In the genomic region with DNA sequence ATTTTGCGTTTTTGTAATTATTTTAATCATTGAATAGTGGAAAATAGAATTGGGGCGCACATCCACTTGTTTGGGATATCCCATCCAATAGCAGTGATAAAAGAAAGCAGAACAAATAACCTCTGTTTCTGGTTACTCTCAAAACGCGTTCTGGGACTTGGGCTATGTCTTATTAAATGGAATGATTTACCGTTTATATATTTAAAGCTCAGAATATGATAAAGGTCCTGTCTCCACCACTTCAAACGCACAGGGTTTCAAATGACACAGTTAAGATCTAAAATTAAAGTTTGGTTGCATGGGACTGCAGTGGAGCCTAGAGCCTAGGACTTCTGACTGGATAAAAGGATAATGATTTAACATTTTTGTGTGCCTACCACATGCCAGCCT, we compare ENCODE assay signal across 8 cellular contexts. TPM values are rescaled to one million over a fixed set of nuclear protein-coding genes. Genes with fewer than 3 reads are reported as not detected.
DNase-seq lines count a peak whose midpoint lies in the region; ATAC-seq, FAIRE-seq and TF ChIP-seq lines count a peak whose summit lies in the region.

No MANE protein-coding gene starts in this region.

- H3K4me3 Mint-ChIP-seq in mesothelial cell of epicardium: peak overlapping the region; percentile 93

- H3K4me3 ChIP-seq in heart left ventricle (peak overlapping the region in 8 of 12 donors; percentile 89 to 96 (median 92)), GM12878 (peak overlapping the region; percentile 73), upper lobe of left lung (peak overlapping the region in 2 of 4 donors; percentile 88 to 90)

- peaks cover 49% of the 10 kb centered on the region for H3K4me1 Mint-ChIP-seq in mesothelial cell of epicardium

- H3K36me3 ChIP-seq in heart left ventricle (peaks cover 6 to 19% (median 18%) of the 10 kb centered on the region in 9 donors), GM12878 (ENCODE audit: control insufficient read depth in 2 of 2, insufficient read depth in 2 of 2, low read length in 1 of 2) (peaks cover 8 to 15% of the 10 kb centered on the region in 2 experiments), upper lobe of left lung (peaks cover 12 to 20% (median 17%) of the 10 kb centered on the region in 4 donors)

- no peak for DNase-seq in heart left ventricle
- no peak for DNase-seq in left cardiac atrium
- DNase-seq in GM12878 (ENCODE audit: low read depth, low spot score): no peak
- no peak for DNase-seq in mesothelial cell of epicardium (ENCODE audit: low spot score in 2 of 2, unreplicated experiment in 2 of 2)
- DNase-seq in upper lobe of left lung: no peak
- DNase-seq in GDM1 (lab: John Stamatoyannopoulos, UW): no peak
- no peak for DNase-seq in RKO (ENCODE audit: low spot score)
- DNase-seq in hepatic stellate cell (ENCODE audit: low spot score): no peak

- H3K27ac ChIP-seq in heart left ventricle: peak overlapping the region; percentile 96 to 100 (median 99)
- peak overlapping the region; percentile 100 for H3K27ac ChIP-seq in GM12878 (ENCODE audit: control insufficient read depth, insufficient read depth)
- peak overlapping the region; percentile 100 for H3K27ac ChIP-seq in upper lobe of left lung

- intact Hi-C loops in heart left ventricle (cut with DNase I): loop anchor here in 2 of 10 donors (5.0 kb wide), 1 partner anchor 38 kb away; no protein-coding TSS in a partner anchor
- intact Hi-C loops in left cardiac atrium (cut with DNase I): no loop called here
- intact Hi-C loops in GM12878 (cut with micrococcal nuclease; ENCODE audit: unreplicated experiment): loop anchor here (5.0 to 10.0 kb wide), 2 partner anchors 341 to 1772 kb away; a partner anchor contains a TSS

- H3K9me3 ChIP-seq in heart left ventricle (no peaks in the 10 kb centered on the region), GM12878 (replicated peaks; ENCODE audit: control insufficient read depth, insufficient read depth, low read length) (no peaks in the 10 kb centered on the region; the same call in 2 of the 3 replicates), upper lobe of left lung (no peaks in the 10 kb centered on the region)

- no peak overlapping the region for H2AFZ ChIP-seq in GM12878 (ENCODE audit: control insufficient read depth, low read depth, low read length)

- 17 to 24% (median 22%) methylated on average over 6 of the region's 6 CpGs for WGBS in heart left ventricle, 4 donors
- 20% methylated on average over 6 of the region's 6 CpGs for WGBS in GM12878 (ENCODE audit: insufficient coverage, insufficient replicate concordance, low lambda C conversion rate, missing lambda C conversion rate)
- WGBS in upper lobe of left lung, 2 donors: 50 to 51% methylated on average over 6 of the region's 6 CpGs

- TF ChIP-seq POLR2A in heart left ventricle (IDR thresholded peaks at IDR 0.05): no peak
- TF ChIP-seq POLR2A in GM12878 (IDR thresholded peaks at IDR 0.05; ENCODE audit: low read depth, low read length): no peak
- no peak for TF ChIP-seq POLR2A in upper lobe of left lung (IDR thresholded peaks at IDR 0.05)

- H4K20me1 ChIP-seq in GM12878 (ENCODE audit: control insufficient read depth, insufficient read depth): peaks cover 12% of the 10 kb centered on the region; the same call in 1 of the 2 replicates

- H3K4me1 ChIP-seq in heart left ventricle (peaks cover 0 to 62% (median 31%) of the 10 kb centered on the region in 12 donors), GM12878 (ENCODE audit: control insufficient read depth, insufficient read depth, low read length) (peaks cover 22% of the 10 kb centered on the region), upper lobe of left lung (peaks cover 35 to 49% (median 41%) of the 10 kb centered on the region in 4 donors)

- H3K79me2 ChIP-seq in GM12878 (ENCODE audit: control insufficient read depth, insufficient read depth, low read length): peaks cover 65% of the 10 kb centered on the region

- RAD21 ChIA-PET in GM12878 (lab: Charles Lee; ENCODE audit: unreplicated experiment): interaction anchor here (1.0 to 1.7 kb wide), 9 partner anchors 9 to 212 kb away, joined by 3 to 8 read pairs (median 3); no protein-coding TSS in a partner anchor

- H3K36me3 Mint-ChIP-seq in mesothelial cell of epicardium: peaks cover 21% of the 10 kb centered on the region

- no peak for TF ChIP-seq CTCF in heart left ventricle (IDR thresholded peaks at IDR 0.05)
- TF ChIP-seq CTCF in GM12878 (IDR thresholded peaks at IDR 0.05 in 2 of 3, conservative IDR thresholded peaks at IDR 0.05 in 1 of 3; ENCODE audit: control insufficient read depth in 2 of 3, extremely low read depth in 1 of 3, insufficient read depth in 1 of 3, low read depth in 3 of 3, low read length in 3 of 3): no peak
- no peak for TF ChIP-seq CTCF in mesothelial cell of epicardium (IDR thresholded peaks at IDR 0.05; ENCODE audit: unreplicated experiment)
- no peak for TF ChIP-seq CTCF in upper lobe of left lung (IDR thresholded peaks at IDR 0.05)

- H3K27ac Mint-ChIP-seq in mesothelial cell of epicardium: peak overlapping the region; percentile 98

- no peaks in the 10 kb centered on the region for H3K9me3 Mint-ChIP-seq in mesothelial cell of epicardium

- TF ChIP-seq RAD21 in GM12878 (IDR thresholded peaks at IDR 0.05; ENCODE audit: insufficient read depth, low read depth, low read length): no peak

- TF ChIP-seq EP300 in GM12878 (IDR thresholded peaks at IDR 0.05; ENCODE audit: borderline replicate concordance in 1 of 2, control insufficient read depth in 1 of 2, low read depth in 2 of 2, low read length in 2 of 2): no peak
- TF ChIP-seq EP300 in upper lobe of left lung (IDR thresholded peaks at IDR 0.05): no peak

- CTCF ChIA-PET in GM12878 (lab: Yijun Ruan, JAX): interaction anchor here (1.2 to 3.3 kb wide), 6 partner anchors 10 to 212 kb away, joined by 3 to 22 read pairs (median 6); no protein-coding TSS in a partner anchor

- H3K4me2 ChIP-seq in GM12878 (ENCODE audit: control insufficient read depth, insufficient read depth): peak overlapping the region; percentile 98

- ATAC-seq in heart left ventricle: no peak
- no peak for ATAC-seq in left cardiac atrium
- ATAC-seq in GM12878: no peak
- no peak for ATAC-seq in upper lobe of left lung (ENCODE audit: low FRiP score in 2 of 2)

- H3K27me3 Mint-ChIP-seq in mesothelial cell of epicardium (ENCODE audit: low read depth): no peaks in the 10 kb centered on the region

- peak overlapping the region; percentile 98 for H3K9ac ChIP-seq in GM12878 (ENCODE audit: control insufficient read depth, insufficient read depth, low read length)

- POLR2A ChIA-PET in GM12878 (lab: Charles Lee): interaction anchor here (1.1 to 3.8 kb wide), 4 partner anchors 11 to 294 kb away, joined by 3 to 9 read pairs (median 3); no protein-coding TSS in a partner anchor

- H3K27me3 ChIP-seq in heart left ventricle: no peaks in the 10 kb centered on the region
- H3K27me3 ChIP-seq in GM12878 (replicated peaks in 1 of 2; ENCODE audit: control insufficient read depth in 2 of 2, insufficient read depth in 2 of 2, low read length in 1 of 2): no peaks in the 10 kb centered on the region
- H3K27me3 ChIP-seq in upper lobe of left lung: no peaks in the 10 kb centered on the region

- in situ Hi-C loops in GM12878 (cut with MboI): loop anchor here (25.0 kb wide), 1 partner anchor 1602 kb away; a partner anchor contains a TSS

- no TSS peak for BruUV-seq in GM12878 (replicated peaks; lab: Mats Ljungman, UMichigan)

- SMC1A ChIA-PET in GM12878 (lab: Charles Lee; ENCODE audit: uncharacterized antibody, unreplicated experiment): interaction anchor here (1.1 to 1.9 kb wide), 5 partner anchors 9 to 317 kb away, joined by 3 to 7 read pairs (median 3); no protein-coding TSS in a partner anchor

- FAIRE-seq in GM12878 (lab: Jason Lieb, UNC): no peak

TF ChIP-seq in GM12878, 131 proteins besides CTCF, POLR2A, EP300 and RAD21 (continues in another document):
- TF ChIP-seq, protein P1, sequence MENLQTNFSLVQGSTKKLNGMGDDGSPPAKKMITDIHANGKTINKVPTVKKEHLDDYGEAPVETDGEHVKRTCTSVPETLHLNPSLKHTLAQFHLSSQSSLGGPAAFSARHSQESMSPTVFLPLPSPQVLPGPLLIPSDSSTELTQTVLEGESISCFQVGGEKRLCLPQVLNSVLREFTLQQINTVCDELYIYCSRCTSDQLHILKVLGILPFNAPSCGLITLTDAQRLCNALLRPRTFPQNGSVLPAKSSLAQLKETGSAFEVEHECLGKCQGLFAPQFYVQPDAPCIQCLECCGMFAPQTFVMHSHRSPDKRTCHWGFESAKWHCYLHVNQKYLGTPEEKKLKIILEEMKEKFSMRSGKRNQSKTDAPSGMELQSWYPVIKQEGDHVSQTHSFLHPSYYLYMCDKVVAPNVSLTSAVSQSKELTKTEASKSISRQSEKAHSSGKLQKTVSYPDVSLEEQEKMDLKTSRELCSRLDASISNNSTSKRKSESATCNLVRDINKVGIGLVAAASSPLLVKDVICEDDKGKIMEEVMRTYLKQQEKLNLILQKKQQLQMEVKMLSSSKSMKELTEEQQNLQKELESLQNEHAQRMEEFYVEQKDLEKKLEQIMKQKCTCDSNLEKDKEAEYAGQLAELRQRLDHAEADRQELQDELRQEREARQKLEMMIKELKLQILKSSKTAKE (IDR thresholded peaks at IDR 0.05; ENCODE audit: low read depth, poor library complexity, severe bottlenecking): no peak
- no peak for TF ChIP-seq MEF2B (IDR thresholded peaks at IDR 0.05; ENCODE audit: partially characterized antibody, poor library complexity, severe bottlenecking)

RNA-seq across cellular contexts. Expression of a gene that starts 2.3 kb away (rescaled TPM):
- 1,000 to 10,000 TPM in 7 of 9 donors, 100 to 1,000 TPM in 2; 650 to 1,438 (median 1,101) TPM for total RNA-seq in heart left ventricle
- 1,000 to 10,000 TPM in 1 of 2 donors, 10 to 100 TPM in 1; 58.9 to 2,193 TPM for polyA plus RNA-seq in heart left ventricle
- total RNA-seq in left cardiac atrium: 100 to 1,000 TPM; 807 to 922 TPM
- 799 and 807 TPM in 2 replicates for total RNA-seq in GM12878 (2013; cell fraction: nucleolus; rRNA removed)
- total RNA-seq in GM12878 (2014; rRNA removed): 2,142 and 2,298 TPM in 2 replicates
- 2,450 and 2,735 TPM in 2 replicates for total RNA-seq in GM12878 (2014; rRNA removed; fragmentation: Illumina TruSeq; extraction: Trizol)
- total RNA-seq in GM12878 (2021): 1,578 and 1,698 TPM in 2 replicates
- polyA plus RNA-seq in GM12878 (2011; ENCODE audit: low read depth): 729 TPM
- 2,716 and 3,205 TPM in 2 replicates for polyA plus RNA-seq in GM12878 (2011; rRNA removed)
- 2,085 and 3,267 TPM in 2 replicates for polyA plus RNA-seq in GM12878 (2011; cell fraction: cytosol; rRNA removed)
- 2,060 and 2,197 TPM in 2 replicates for polyA plus RNA-seq in GM12878 (2011; cell fraction: nucleus; rRNA removed)
- 1,101 and 1,128 TPM in 2 replicates for polyA plus RNA-seq in GM12878 (2012)
- 2,458 and 3,035 TPM in 2 replicates for polyA plus RNA-seq in GM12878 (2014; fragmentation: Illumina TruSeq; extraction: Trizol)
- 1,000 to 10,000 TPM; 1,190 to 1,772 TPM for polyA plus RNA-seq in GM12878 (2014; fragmentation: Nextera tagmentation; extraction: Ambion mirVana)
- 1,683 and 2,365 TPM in 2 replicates for polyA plus RNA-seq in GM12878 (2014; rRNA removed)
- polyA plus RNA-seq in GM12878 (2016; fragmentation: Nextera tagmentation; extraction: Ambion mirVana): 1,000 to 10,000 TPM; 1,900 to 1,949 TPM
- polyA minus RNA-seq in GM12878 (2011; rRNA and poly(A)+ RNA removed): 3,706 and 4,126 TPM in 2 replicates
- polyA minus RNA-seq in GM12878 (2011; cell fraction: cytosol; rRNA and poly(A)+ RNA removed): 616 and 823 TPM in 2 replicates
- polyA minus RNA-seq in GM12878 (2011; cell fraction: nucleus; rRNA and poly(A)+ RNA removed): 785 and 1,054 TPM in 2 replicates
- 714 to 741 TPM (median 735 TPM) in 3 replicates for total RNA-seq in mesothelial cell of epicardium
- 100 to 1,000 TPM; 261 to 942 (median 659) TPM for total RNA-seq in upper lobe of left lung
